Comparison of ENCODE assay signal across 12 cellular contexts in the genomic region with DNA sequence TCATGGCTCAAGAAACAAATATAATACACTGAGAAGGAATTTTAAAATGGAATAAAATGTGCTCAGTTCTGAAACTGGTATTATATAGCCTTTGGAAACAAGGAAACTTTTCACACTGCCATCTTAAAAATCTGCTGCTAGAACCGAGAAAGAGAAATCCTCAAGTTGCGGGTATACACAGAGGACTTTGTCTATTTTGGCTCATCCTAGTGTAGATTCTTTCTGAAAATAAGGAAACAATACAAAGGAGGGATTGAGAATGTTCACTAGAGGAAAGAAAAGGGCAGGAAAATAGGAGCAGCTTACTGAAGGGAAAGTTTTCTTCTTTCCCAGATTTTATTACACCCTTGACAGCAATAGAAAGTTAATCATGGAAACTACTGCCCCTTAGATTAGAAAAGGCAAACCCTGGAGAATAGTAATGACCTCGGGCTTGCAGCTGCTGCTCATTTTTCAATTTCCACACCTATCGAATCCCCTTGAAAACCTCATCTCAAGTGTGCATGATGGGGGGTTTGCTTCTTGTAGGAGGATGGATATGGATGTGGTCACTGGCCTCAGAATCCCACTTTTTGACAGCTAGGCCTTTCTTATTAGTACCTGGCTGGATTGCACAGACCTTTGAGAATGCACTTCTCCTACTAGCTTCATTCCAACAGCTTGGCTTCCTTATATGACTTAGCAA.
"Had no signal": no experiment of that assay in that cellular context is flagged by ENCODE, and none has a peak within 500 bp of the region (broad histone marks: within the 10 kb centered on the region; RNA-seq: fewer than 3 reads in every experiment).

No MANE protein-coding gene starts in this region.

- H3K4me3 ChIP-seq: skin epidermis, stomach, transverse colon had no signal

- DNase-seq: activated CD4-positive, alpha-beta memory T cell treated with anti-CD3 and anti-CD28 coated beads, Interleukin-2, amount 10 ng/mL, durations not matched to agents 7 days and 5 days; activated CD4-positive, alpha-beta T cell treated with anti-CD3 and anti-CD28 coated beads for 36 hours; activated CD8-positive, alpha-beta memory T cell treated with anti-CD3 and anti-CD28 coated beads, Interleukin-2, amount 50 U/mL, for 48 hours; activated naive CD8-positive, alpha-beta T cell treated with anti-CD3 and anti-CD28 coated beads, Interleukin-2, amount 10 ng/mL, durations not matched to agents 7 days and 5 days; caudate nucleus; erythroblast; SK-N-SH; stomach; T-helper 1 cell; transverse colon had no signal

- ATAC-seq: activated CD4-positive, alpha-beta T cell treated with anti-CD3 and anti-CD28 coated beads for 36 hours had no signal

- H3K4me3 Mint-ChIP-seq: activated CD4-positive, alpha-beta memory T cell treated with anti-CD3 and anti-CD28 coated beads, Interleukin-2, amount 10 ng/mL, durations not matched to agents 7 days and 5 days; activated CD4-positive, alpha-beta T cell treated with anti-CD3 and anti-CD28 coated beads for 36 hours; activated naive CD8-positive, alpha-beta T cell treated with anti-CD3 and anti-CD28 coated beads, Interleukin-2, amount 10 ng/mL, durations not matched to agents 7 days and 5 days had no signal

- H3K9me3 ChIP-seq: SK-N-SH, stomach, transverse colon had no signal

- H3K27me3 Mint-ChIP-seq: activated CD4-positive, alpha-beta memory T cell treated with anti-CD3 and anti-CD28 coated beads, Interleukin-2, amount 10 ng/mL, durations not matched to agents 7 days and 5 days; activated CD4-positive, alpha-beta T cell treated with anti-CD3 and anti-CD28 coated beads for 36 hours; activated naive CD8-positive, alpha-beta T cell treated with anti-CD3 and anti-CD28 coated beads, Interleukin-2, amount 10 ng/mL, durations not matched to agents 7 days and 5 days had no signal

- H3K27me3 ChIP-seq: stomach, transverse colon had no signal

- H3K27ac Mint-ChIP-seq: activated CD4-positive, alpha-beta memory T cell treated with anti-CD3 and anti-CD28 coated beads, Interleukin-2, amount 10 ng/mL, durations not matched to agents 7 days and 5 days; activated CD4-positive, alpha-beta T cell treated with anti-CD3 and anti-CD28 coated beads for 36 hours; activated naive CD8-positive, alpha-beta T cell treated with anti-CD3 and anti-CD28 coated beads, Interleukin-2, amount 10 ng/mL, durations not matched to agents 7 days and 5 days had no signal

- H3K9ac ChIP-seq: SK-N-SH had no signal

- H3K27ac ChIP-seq: VCaP had no signal
